23 cellular contexts compared by ENCODE assay signal in the genomic region with DNA sequence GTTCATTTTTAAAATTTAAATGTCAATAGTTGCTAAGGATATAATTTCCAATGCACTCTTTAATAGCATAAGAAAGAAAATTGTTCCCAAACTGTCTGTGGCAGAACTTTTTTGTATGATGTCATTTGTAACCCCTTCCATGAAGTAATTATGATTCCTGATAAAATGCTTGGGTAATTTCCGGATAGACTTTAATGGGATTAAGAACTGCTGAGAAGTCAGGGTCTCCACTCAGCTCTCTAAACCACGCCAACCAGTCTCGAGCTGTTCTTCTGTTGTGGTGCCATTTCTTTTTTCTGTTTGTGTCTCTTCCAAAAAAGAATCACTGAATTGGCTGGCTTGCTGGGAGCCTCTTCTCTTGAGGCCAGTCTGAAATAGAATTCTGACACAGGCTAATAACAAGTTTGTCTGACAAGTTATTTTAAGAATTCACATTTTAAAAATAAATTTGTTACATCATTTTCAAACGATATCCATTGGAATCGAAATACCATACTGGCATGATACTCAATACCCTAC.
"Had no signal": no experiment of that assay in that cellular context is flagged by ENCODE, and none has a peak within 500 bp of the region (broad histone marks: within the 10 kb centered on the region; RNA-seq: fewer than 3 reads in every experiment).

No MANE protein-coding gene starts in this region.

- H3K27me3 Mint-ChIP-seq: dendritic cell treated with granulocyte-macrophage colony-stimulating factor and Interleukin-4, amounts not matched to agents 40 ng/mL and 50 ng/mL, for 4 days; stimulated activated naive B cell treated with anti-CD40 and anti-IgM and Interleukin-4, amounts not matched to agents 10 μg/mL and 1 μg/mL and 100 μg/mL, for 72 hours had no signal

- H3K4me1 ChIP-seq: testis, vagina had no signal

- H3K4me2 ChIP-seq: hepatocyte had no signal

- H3K4me3 Mint-ChIP-seq: activated naive CD4-positive, alpha-beta T cell treated with anti-CD3 and anti-CD28 coated beads for 36 hours; activated T-cell treated with anti-CD3 and anti-CD28 coated beads, Interleukin-2, amount 50 U/mL, for 24 hours; dendritic cell treated with granulocyte-macrophage colony-stimulating factor and Interleukin-4, amounts not matched to agents 40 ng/mL and 50 ng/mL, for 4 days; naive thymus-derived CD4-positive, alpha-beta T cell; neural crest cell; stimulated activated naive B cell treated with anti-CD40 and anti-IgM and Interleukin-4, amounts not matched to agents 10 μg/mL and 1 μg/mL and 100 μg/mL, for 72 hours; WTC11 had no signal

- H3K4me3 ChIP-seq: hepatocyte, testis, vagina had no signal

- ATAC-seq: naive thymus-derived CD4-positive, alpha-beta T cell; stimulated activated naive B cell treated with anti-CD40 and anti-IgM and Interleukin-4, amounts not matched to agents 10 μg/mL and 1 μg/mL and 100 μg/mL, for 72 hours; WTC11 had no signal

- H3K36me3 ChIP-seq: vagina had no signal

- H3K27ac Mint-ChIP-seq: activated naive CD4-positive, alpha-beta T cell treated with anti-CD3 and anti-CD28 coated beads for 36 hours; activated T-cell treated with anti-CD3 and anti-CD28 coated beads, Interleukin-2, amount 50 U/mL, for 24 hours; dendritic cell treated with granulocyte-macrophage colony-stimulating factor and Interleukin-4, amounts not matched to agents 40 ng/mL and 50 ng/mL, for 4 days; WTC11 had no signal

- H3K27me3 ChIP-seq: hepatocyte, testis, vagina had no signal

- H3K27ac ChIP-seq: hepatocyte, testis, vagina had no signal

- H3K79me2 ChIP-seq: hepatocyte had no signal

- DNase-seq: activated CD4-positive, alpha-beta T cell treated with anti-CD3 and anti-CD28 coated beads, Interleukin-2, amount 50 U/mL, for 4 hours; activated CD8-positive, alpha-beta memory T cell treated with anti-CD3 and anti-CD28 coated beads for 24 hours; activated CD8-positive, alpha-beta memory T cell treated with anti-CD3 and anti-CD28 coated beads, Interleukin-2, amount 50 U/mL, for 4 hours; activated effector memory CD4-positive, alpha-beta T cell treated with Interleukin-2 at 50 U/mL for 16 hours; activated naive CD4-positive, alpha-beta T cell treated with anti-CD3 and anti-CD28 coated beads for 36 hours; activated T-cell treated with anti-CD3 and anti-CD28 coated beads, Interleukin-2, amount 50 U/mL, for 24 hours; effector CD4-positive, alpha-beta T cell; kidney glomerular epithelial cell; mesenchymal stem cell; naive thymus-derived CD4-positive, alpha-beta T cell; occipital lobe; small intestine; stimulated activated CD4-positive, alpha-beta T cell treated with anti-CD3 and anti-CD28 coated beads, Interleukin-2, amount 100 ng/mL, for 24 hours; stimulated activated naive B cell treated with anti-CD40 and anti-IgM and Interleukin-4, amounts not matched to agents 10 μg/mL and 1 μg/mL and 100 μg/mL, for 72 hours; T-helper 9 cell; testis; trophoblast cell had no signal

- H3K4me1 Mint-ChIP-seq: neural crest cell had no signal

- FAIRE-seq: endometrium had no signal

- H3K9me3 Mint-ChIP-seq: activated naive CD4-positive, alpha-beta T cell treated with anti-CD3 and anti-CD28 coated beads for 36 hours; activated T-cell treated with anti-CD3 and anti-CD28 coated beads, Interleukin-2, amount 50 U/mL, for 24 hours; dendritic cell treated with granulocyte-macrophage colony-stimulating factor and Interleukin-4, amounts not matched to agents 40 ng/mL and 50 ng/mL, for 4 days; neural crest cell; stimulated activated naive B cell treated with anti-CD40 and anti-IgM and Interleukin-4, amounts not matched to agents 10 μg/mL and 1 μg/mL and 100 μg/mL, for 72 hours; WTC11 had no signal

- H2AFZ ChIP-seq: hepatocyte had no signal

- H3K36me3 Mint-ChIP-seq: WTC11 had no signal

- H3K9me3 ChIP-seq: testis, vagina had no signal
